In genomic region chr3:23590874-23591273, GRCh38 we compare ENCODE assay signal across 13 cellular contexts.
DNase-seq lines count a peak whose midpoint lies in the region; ATAC-seq and TF ChIP-seq lines count a peak whose summit lies in the region.
"Had no signal": no experiment of that assay in that cellular context is flagged by ENCODE, and none has a peak within 500 bp of the region (broad histone marks: within the 10 kb centered on the region; RNA-seq: fewer than 3 reads in every experiment).

No MANE protein-coding gene starts in this region.

- ATAC-seq in GM19438 (IDR thresholded peaks at IDR 0.05; ENCODE audit: low read depth, unreplicated experiment): peak; percentile 59
- peak; percentile 91 for ATAC-seq in HG02884 (IDR thresholded peaks at IDR 0.05; ENCODE audit: unreplicated experiment)
- peak; percentile 83 for ATAC-seq in HG03575 (IDR thresholded peaks at IDR 0.05; ENCODE audit: extremely low read depth, insufficient number of reproducible peaks, low FRiP score, unreplicated experiment)
- ATAC-seq in activated CD8-positive, alpha-beta T cell treated with anti-CD3 and anti-CD28 coated beads for 36 hours: no peak
- ATAC-seq in left lobe of liver: no peak
- ATAC-seq in activated CD8-positive, alpha-beta memory T cell treated with anti-CD3 and anti-CD28 coated beads, Interleukin-2, amount 10 ng/mL, durations not matched to agents 7 days and 5 days: no peak
- ATAC-seq: esophagus mucosa, left cardiac atrium had no signal

- H3K4me3 Mint-ChIP-seq in activated CD8-positive, alpha-beta T cell treated with anti-CD3 and anti-CD28 coated beads for 36 hours: no peak overlapping the region
- no peak overlapping the region for H3K4me3 Mint-ChIP-seq in activated CD8-positive, alpha-beta memory T cell treated with anti-CD3 and anti-CD28 coated beads, Interleukin-2, amount 10 ng/mL, durations not matched to agents 7 days and 5 days
- H3K4me3 Mint-ChIP-seq: brain, CD14-positive monocyte had no signal

- no peak overlapping the region for H3K27ac Mint-ChIP-seq in activated CD8-positive, alpha-beta T cell treated with anti-CD3 and anti-CD28 coated beads for 36 hours
- no peak overlapping the region for H3K27ac Mint-ChIP-seq in activated CD8-positive, alpha-beta memory T cell treated with anti-CD3 and anti-CD28 coated beads, Interleukin-2, amount 10 ng/mL, durations not matched to agents 7 days and 5 days
- H3K27ac Mint-ChIP-seq: CD14-positive monocyte had no signal

- in situ Hi-C loops in GM13977 (cut with MboI; ENCODE audit: low pct_unique_long_range_greater_than_20kb, low sequenced_read_pairs, unreplicated experiment): no loop called here

- POLR2A ChIA-PET in activated CD8-positive, alpha-beta T cell treated with anti-CD3 and anti-CD28 coated beads for 36 hours (lab: Charles Lee): no interaction called here

- CTCF ChIA-PET in activated CD8-positive, alpha-beta T cell treated with anti-CD3 and anti-CD28 coated beads for 36 hours (lab: Charles Lee): no interaction called here
- CTCF ChIA-PET in activated CD8-positive, alpha-beta memory T cell treated with anti-CD3 and anti-CD28 coated beads, Interleukin-2, amount 10 ng/mL, durations not matched to agents 7 days and 5 days (lab: Charles Lee): no interaction called here

- no peaks in the 10 kb centered on the region for H3K4me1 Mint-ChIP-seq in activated CD8-positive, alpha-beta T cell treated with anti-CD3 and anti-CD28 coated beads for 36 hours (ENCODE audit: low read depth)
- no peaks in the 10 kb centered on the region for H3K4me1 Mint-ChIP-seq in activated CD8-positive, alpha-beta memory T cell treated with anti-CD3 and anti-CD28 coated beads, Interleukin-2, amount 10 ng/mL, durations not matched to agents 7 days and 5 days
- H3K4me1 Mint-ChIP-seq: CD14-positive monocyte had no signal

- DNase-seq in GM13977 (ENCODE audit: low spot score) (peak; percentile 63), left lobe of liver (ENCODE audit: low spot score) (no peak), NCI-H226 (no peak)
- DNase-seq in activated CD8-positive, alpha-beta T cell treated with anti-CD3 and anti-CD28 coated beads for 36 hours: no peak
- no peak for DNase-seq in activated CD8-positive, alpha-beta memory T cell treated with anti-CD3 and anti-CD28 coated beads, Interleukin-2, amount 10 ng/mL, durations not matched to agents 7 days and 5 days
- DNase-seq: Karpas-422, left cardiac atrium had no signal

- intact Hi-C loops in activated CD8-positive, alpha-beta T cell treated with anti-CD3 and anti-CD28 coated beads for 36 hours (cut with micrococcal nuclease): no loop called here

- no peak for TF ChIP-seq CTCF in GM13977 (IDR thresholded peaks at IDR 0.05; ENCODE audit: extremely low read depth, insufficient read depth, missing control alignments)
- no peak for TF ChIP-seq CTCF in activated CD8-positive, alpha-beta T cell treated with anti-CD3 and anti-CD28 coated beads for 36 hours (IDR thresholded peaks at IDR 0.05)

- H3K36me3 Mint-ChIP-seq in activated CD8-positive, alpha-beta T cell treated with anti-CD3 and anti-CD28 coated beads for 36 hours (ENCODE audit: low read depth): peaks cover 2% of the 10 kb centered on the region
- H3K36me3 Mint-ChIP-seq in activated CD8-positive, alpha-beta memory T cell treated with anti-CD3 and anti-CD28 coated beads, Interleukin-2, amount 10 ng/mL, durations not matched to agents 7 days and 5 days: no peaks in the 10 kb centered on the region

- no peaks in the 10 kb centered on the region for H3K27me3 Mint-ChIP-seq in activated CD8-positive, alpha-beta T cell treated with anti-CD3 and anti-CD28 coated beads for 36 hours
- peaks cover 3% of the 10 kb centered on the region for H3K27me3 Mint-ChIP-seq in activated CD8-positive, alpha-beta memory T cell treated with anti-CD3 and anti-CD28 coated beads, Interleukin-2, amount 10 ng/mL, durations not matched to agents 7 days and 5 days
- H3K27me3 Mint-ChIP-seq: brain had no signal

- no peaks in the 10 kb centered on the region for H3K9me3 Mint-ChIP-seq in activated CD8-positive, alpha-beta T cell treated with anti-CD3 and anti-CD28 coated beads for 36 hours
- H3K9me3 Mint-ChIP-seq in activated CD8-positive, alpha-beta memory T cell treated with anti-CD3 and anti-CD28 coated beads, Interleukin-2, amount 10 ng/mL, durations not matched to agents 7 days and 5 days (ENCODE audit: low read depth): no peaks in the 10 kb centered on the region
- H3K9me3 Mint-ChIP-seq: brain, CD14-positive monocyte had no signal

Comparison
In these comparisons a context has a peak if more than half of its experiments do, and no peak if none do; other contexts are left out.
1. ATAC-seq: peak in GM19438 (single experiment), HG02884 (single experiment) and HG03575 (single experiment); none in activated CD8-positive, alpha-beta T cell treated with anti-CD3 and anti-CD28 coated beads for 36 hours (single experiment), left lobe of liver (single experiment) and activated CD8-positive, alpha-beta memory T cell treated with anti-CD3 and anti-CD28 coated beads, Interleukin-2, amount 10 ng/mL, durations not matched to agents 7 days and 5 days (single experiment).